ENCODE assay signal across 1 cellular context in the genomic region with DNA sequence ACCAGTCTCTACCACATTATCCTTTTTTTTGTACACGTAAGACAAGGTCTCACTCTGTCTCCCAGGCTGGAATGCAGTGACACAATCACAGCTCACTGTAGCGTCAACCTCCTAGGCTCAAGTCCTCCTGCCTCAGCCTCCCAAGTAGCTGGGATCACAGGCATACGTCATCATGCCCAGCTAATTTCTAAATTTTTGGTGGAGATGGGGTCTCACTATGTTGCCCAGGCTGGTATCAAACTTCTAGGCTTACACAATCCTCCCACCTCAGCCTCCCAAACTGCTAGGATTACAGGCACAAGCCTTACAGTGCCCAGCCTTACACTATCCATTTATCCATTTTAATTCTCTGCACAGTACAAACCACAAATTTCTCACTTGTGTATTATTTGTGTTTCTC.
TF ChIP-seq lines count a peak whose summit lies in the region.

No MANE protein-coding gene starts in this region.

TF ChIP-seq in HepG2, 621 proteins besides CTCF, POLR2A, EP300 and RAD21:
- TF ChIP-seq, protein P1, sequence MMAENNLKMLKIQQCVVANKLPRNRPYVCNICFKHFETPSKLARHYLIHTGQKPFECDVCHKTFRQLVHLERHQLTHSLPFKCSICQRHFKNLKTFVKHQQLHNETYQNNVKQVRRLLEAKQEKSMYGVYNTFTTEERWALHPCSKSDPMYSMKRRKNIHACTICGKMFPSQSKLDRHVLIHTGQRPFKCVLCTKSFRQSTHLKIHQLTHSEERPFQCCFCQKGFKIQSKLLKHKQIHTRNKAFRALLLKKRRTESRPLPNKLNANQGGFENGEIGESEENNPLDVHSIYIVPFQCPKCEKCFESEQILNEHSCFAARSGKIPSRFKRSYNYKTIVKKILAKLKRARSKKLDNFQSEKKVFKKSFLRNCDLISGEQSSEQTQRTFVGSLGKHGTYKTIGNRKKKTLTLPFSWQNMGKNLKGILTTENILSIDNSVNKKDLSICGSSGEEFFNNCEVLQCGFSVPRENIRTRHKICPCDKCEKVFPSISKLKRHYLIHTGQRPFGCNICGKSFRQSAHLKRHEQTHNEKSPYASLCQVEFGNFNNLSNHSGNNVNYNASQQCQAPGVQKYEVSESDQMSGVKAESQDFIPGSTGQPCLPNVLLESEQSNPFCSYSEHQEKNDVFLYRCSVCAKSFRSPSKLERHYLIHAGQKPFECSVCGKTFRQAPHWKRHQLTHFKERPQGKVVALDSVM (CRISPR knock-in tag; IDR thresholded peaks at IDR 0.05) = no peak
- TF ChIP-seq, protein P2, sequence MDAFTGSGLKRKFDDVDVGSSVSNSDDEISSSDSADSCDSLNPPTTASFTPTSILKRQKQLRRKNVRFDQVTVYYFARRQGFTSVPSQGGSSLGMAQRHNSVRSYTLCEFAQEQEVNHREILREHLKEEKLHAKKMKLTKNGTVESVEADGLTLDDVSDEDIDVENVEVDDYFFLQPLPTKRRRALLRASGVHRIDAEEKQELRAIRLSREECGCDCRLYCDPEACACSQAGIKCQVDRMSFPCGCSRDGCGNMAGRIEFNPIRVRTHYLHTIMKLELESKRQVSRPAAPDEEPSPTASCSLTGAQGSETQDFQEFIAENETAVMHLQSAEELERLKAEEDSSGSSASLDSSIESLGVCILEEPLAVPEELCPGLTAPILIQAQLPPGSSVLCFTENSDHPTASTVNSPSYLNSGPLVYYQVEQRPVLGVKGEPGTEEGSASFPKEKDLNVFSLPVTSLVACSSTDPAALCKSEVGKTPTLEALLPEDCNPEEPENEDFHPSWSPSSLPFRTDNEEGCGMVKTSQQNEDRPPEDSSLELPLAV (CRISPR knock-in tag; conservative IDR thresholded peaks at IDR 0.05; ENCODE audit: low read depth) = no peak
- no peak for TF ChIP-seq NFKB2 (CRISPR knock-in tag; IDR thresholded peaks at IDR 0.05; ENCODE audit: borderline replicate concordance)
- TF ChIP-seq ZNF121 (CRISPR knock-in tag; IDR thresholded peaks at IDR 0.05) = peak; percentile 39; the same call in 1 of the 2 replicates
- TF ChIP-seq, protein P3, sequence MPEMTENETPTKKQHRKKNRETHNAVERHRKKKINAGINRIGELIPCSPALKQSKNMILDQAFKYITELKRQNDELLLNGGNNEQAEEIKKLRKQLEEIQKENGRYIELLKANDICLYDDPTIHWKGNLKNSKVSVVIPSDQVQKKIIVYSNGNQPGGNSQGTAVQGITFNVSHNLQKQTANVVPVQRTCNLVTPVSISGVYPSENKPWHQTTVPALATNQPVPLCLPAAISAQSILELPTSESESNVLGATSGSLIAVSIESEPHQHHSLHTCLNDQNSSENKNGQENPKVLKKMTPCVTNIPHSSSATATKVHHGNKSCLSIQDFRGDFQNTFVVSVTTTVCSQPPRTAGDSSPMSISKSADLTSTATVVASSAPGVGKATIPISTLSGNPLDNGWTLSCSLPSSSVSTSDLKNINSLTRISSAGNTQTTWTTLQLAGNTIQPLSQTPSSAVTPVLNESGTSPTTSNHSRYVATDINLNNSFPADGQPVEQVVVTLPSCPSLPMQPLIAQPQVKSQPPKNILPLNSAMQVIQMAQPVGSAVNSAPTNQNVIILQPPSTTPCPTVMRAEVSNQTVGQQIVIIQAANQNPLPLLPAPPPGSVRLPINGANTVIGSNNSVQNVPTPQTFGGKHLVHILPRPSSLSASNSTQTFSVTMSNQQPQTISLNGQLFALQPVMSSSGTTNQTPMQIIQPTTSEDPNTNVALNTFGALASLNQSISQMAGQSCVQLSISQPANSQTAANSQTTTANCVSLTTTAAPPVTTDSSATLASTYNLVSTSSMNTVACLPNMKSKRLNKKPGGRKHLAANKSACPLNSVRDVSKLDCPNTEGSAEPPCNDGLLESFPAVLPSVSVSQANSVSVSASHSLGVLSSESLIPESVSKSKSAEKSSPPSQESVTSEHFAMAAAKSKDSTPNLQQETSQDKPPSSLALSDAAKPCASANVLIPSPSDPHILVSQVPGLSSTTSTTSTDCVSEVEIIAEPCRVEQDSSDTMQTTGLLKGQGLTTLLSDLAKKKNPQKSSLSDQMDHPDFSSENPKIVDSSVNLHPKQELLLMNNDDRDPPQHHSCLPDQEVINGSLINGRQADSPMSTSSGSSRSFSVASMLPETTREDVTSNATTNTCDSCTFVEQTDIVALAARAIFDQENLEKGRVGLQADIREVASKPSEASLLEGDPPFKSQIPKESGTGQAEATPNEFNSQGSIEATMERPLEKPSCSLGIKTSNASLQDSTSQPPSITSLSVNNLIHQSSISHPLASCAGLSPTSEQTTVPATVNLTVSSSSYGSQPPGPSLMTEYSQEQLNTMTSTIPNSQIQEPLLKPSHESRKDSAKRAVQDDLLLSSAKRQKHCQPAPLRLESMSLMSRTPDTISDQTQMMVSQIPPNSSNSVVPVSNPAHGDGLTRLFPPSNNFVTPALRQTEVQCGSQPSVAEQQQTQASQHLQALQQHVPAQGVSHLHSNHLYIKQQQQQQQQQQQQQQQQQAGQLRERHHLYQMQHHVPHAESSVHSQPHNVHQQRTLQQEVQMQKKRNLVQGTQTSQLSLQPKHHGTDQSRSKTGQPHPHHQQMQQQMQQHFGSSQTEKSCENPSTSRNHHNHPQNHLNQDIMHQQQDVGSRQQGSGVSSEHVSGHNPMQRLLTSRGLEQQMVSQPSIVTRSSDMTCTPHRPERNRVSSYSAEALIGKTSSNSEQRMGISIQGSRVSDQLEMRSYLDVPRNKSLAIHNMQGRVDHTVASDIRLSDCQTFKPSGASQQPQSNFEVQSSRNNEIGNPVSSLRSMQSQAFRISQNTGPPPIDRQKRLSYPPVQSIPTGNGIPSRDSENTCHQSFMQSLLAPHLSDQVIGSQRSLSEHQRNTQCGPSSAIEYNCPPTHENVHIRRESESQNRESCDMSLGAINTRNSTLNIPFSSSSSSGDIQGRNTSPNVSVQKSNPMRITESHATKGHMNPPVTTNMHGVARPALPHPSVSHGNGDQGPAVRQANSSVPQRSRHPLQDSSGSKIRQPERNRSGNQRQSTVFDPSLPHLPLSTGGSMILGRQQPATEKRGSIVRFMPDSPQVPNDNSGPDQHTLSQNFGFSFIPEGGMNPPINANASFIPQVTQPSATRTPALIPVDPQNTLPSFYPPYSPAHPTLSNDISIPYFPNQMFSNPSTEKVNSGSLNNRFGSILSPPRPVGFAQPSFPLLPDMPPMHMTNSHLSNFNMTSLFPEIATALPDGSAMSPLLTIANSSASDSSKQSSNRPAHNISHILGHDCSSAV (CRISPR knock-in tag; IDR thresholded peaks at IDR 0.05; ENCODE audit: borderline replicate concordance) = no peak
- TF ChIP-seq ZMYM3 (CRISPR knock-in tag; IDR thresholded peaks at IDR 0.05) = no peak
